Comparison of ENCODE assay signal across 8 cellular contexts in genomic region chr11:111871693-111872161, GRCh38. TPM values are rescaled to one million over a fixed set of nuclear protein-coding genes. Genes with fewer than 3 reads are reported as not detected.
DNase-seq lines count a peak whose midpoint lies in the region; TF ChIP-seq lines count a peak whose summit lies in the region.

No MANE protein-coding gene starts in this region.

- H3K4me3 ChIP-seq in HL-60 (replicated peaks; ENCODE audit: insufficient read depth, low read length) (peak overlapping the region; percentile 68), adrenal gland (peak overlapping the region; percentile 67 to 97 (median 93)), kidney epithelial cell (ENCODE audit: low read depth, low read length) (peak overlapping the region; percentile 62), testis (peak overlapping the region; percentile 94 to 97)

- H3K4me1 ChIP-seq in adrenal gland (replicated peaks in 1 of 2) (peaks cover 0 to 12% of the 10 kb centered on the region in 2 donors), testis (peaks cover 7% of the 10 kb centered on the region)

- TF ChIP-seq CTCF in HL-60 (IDR thresholded peaks at IDR 0.05; ENCODE audit: insufficient read depth, low read length), result no peak
- no peak for TF ChIP-seq CTCF in adrenal gland (IDR thresholded peaks at IDR 0.05)
- TF ChIP-seq CTCF in kidney epithelial cell (IDR thresholded peaks at IDR 0.05; ENCODE audit: insufficient read depth, low read length, poor library complexity, severe bottlenecking), result no peak
- no peak for TF ChIP-seq CTCF in testis (IDR thresholded peaks at IDR 0.05)

- no peaks in the 10 kb centered on the region for H3K9me3 ChIP-seq in adrenal gland (replicated peaks in 1 of 3)
- no peaks in the 10 kb centered on the region for H3K9me3 ChIP-seq in testis

- DNase-seq in AG08395 (ENCODE audit: low spot score), result peak; percentile 13
- no peak for DNase-seq in HL-60 (ENCODE audit: low read depth in 1 of 2, low spot score in 1 of 2)
- no peak for DNase-seq in adrenal gland
- no peak for DNase-seq in kidney epithelial cell (ENCODE audit: low read depth)
- no peak for DNase-seq in testis
- DNase-seq in stimulated activated CD4-positive, alpha-beta T cell treated with anti-CD3 and anti-CD28 coated beads, Interleukin-4, amount 100 ng/mL, for 4 hours, result no peak
- DNase-seq in stimulated activated CD4-positive, alpha-beta T cell treated with anti-CD3 and anti-CD28 coated beads, Interleukin-2, amount 100 ng/mL, for 48 hours, result no peak
- no peak for DNase-seq in EL

- intact Hi-C loops in adrenal gland (cut with DNase I), result loop anchor here (10.0 kb wide), 3 partner anchors 53 to 213 kb away; partner anchors contain the start of genes SDHD (in 1 of the 2) and TIMM8B (in 1 of the 2)
- intact Hi-C loops in testis (cut with DNase I; ENCODE audit: low total_unique reads), result no loop called here

- H3K27ac ChIP-seq in HL-60 (replicated peaks) (peak overlapping the region; percentile 68), adrenal gland (peak overlapping the region; percentile 74 to 98 (median 87)), testis (peak overlapping the region; percentile 90 to 92)

- WGBS in adrenal gland, 4 donors, result 38 to 46% (median 46%) methylated on average over 5 of the region's 5 CpGs
- 46 to 55% methylated on average over 5 of the region's 5 CpGs for WGBS in testis, 2 donors

- H3K36me3 ChIP-seq in adrenal gland (replicated peaks in 1 of 2), result peaks cover 0 to 4% of the 10 kb centered on the region in 2 donors
- no peaks in the 10 kb centered on the region for H3K36me3 ChIP-seq in kidney epithelial cell (ENCODE audit: control insufficient read depth, insufficient read depth, low read length)
- no peaks in the 10 kb centered on the region for H3K36me3 ChIP-seq in testis (ENCODE audit: low read depth, missing control alignments)

- TF ChIP-seq POLR2A in adrenal gland (IDR thresholded peaks at IDR 0.05) (no peak), testis (IDR thresholded peaks at IDR 0.05) (no peak)

- H3K27me3 ChIP-seq in HL-60 (ENCODE audit: insufficient read depth, poor library complexity, severe bottlenecking) (no peaks in the 10 kb centered on the region), adrenal gland (no peaks in the 10 kb centered on the region), kidney epithelial cell (ENCODE audit: control insufficient read depth, insufficient read depth, low read length) (no peaks in the 10 kb centered on the region), testis (no peaks in the 10 kb centered on the region)

RNA-seq across cellular contexts. Expression of gene ALG9, which starts 0.3 kb away (rescaled TPM):
- total RNA-seq in adrenal gland (10 to 100 TPM; 23.6 to 37.8 (median 29.8) TPM), kidney epithelial cell (33.8 and 43.7 TPM in 2 replicates), testis (10 to 100 TPM; 41.3 to 42.0 TPM)
- polyA plus RNA-seq in adrenal gland (10 to 100 TPM; 43.8 to 53.6 (median 50.6) TPM), testis (ENCODE audit: insufficient read depth, low read depth, low replicate concordance) (40.1 TPM)

RNA-seq across cellular contexts. Expression of gene FDXACB1, which starts 7.2 kb away (rescaled TPM):
- total RNA-seq in adrenal gland, result 1 to 10 TPM; 2.3 to 6.3 (median 3.6) TPM
- polyA plus RNA-seq in adrenal gland, result 1 to 10 TPM; 2.6 to 4.2 (median 3.5) TPM
- 2.7 and 3.7 TPM in 2 replicates for total RNA-seq in kidney epithelial cell
- 1 to 10 TPM; 7.4 to 7.8 TPM for total RNA-seq in testis
- 7.2 TPM for polyA plus RNA-seq in testis (ENCODE audit: insufficient read depth, low read depth, low replicate concordance)

RNA-seq across cellular contexts. Expression of gene CFAP68, which starts 7.6 kb away (rescaled TPM):
- total RNA-seq in adrenal gland (10 to 100 TPM; 26.6 to 60.7 (median 38.9) TPM), kidney epithelial cell (16.8 and 24.8 TPM in 2 replicates), testis (10 to 100 TPM; 62.7 to 68.5 TPM)
- polyA plus RNA-seq in adrenal gland (10 to 100 TPM; 46.5 to 80.4 (median 59.6) TPM), testis (ENCODE audit: insufficient read depth, low read depth, low replicate concordance) (103 TPM)

RNA-seq across cellular contexts. Expression of gene CRYAB, which starts 39.8 kb away (rescaled TPM):
- total RNA-seq in adrenal gland (10 to 100 TPM; 38.2 to 87.7 (median 56.3) TPM), kidney epithelial cell (23.9 and 43.5 TPM in 2 replicates), testis (10 to 100 TPM; 18.4 to 20.6 TPM)
- polyA plus RNA-seq in adrenal gland (100 to 1,000 TPM in 1 of 3 donors, 10 to 100 TPM in 2; 77.8 to 108 (median 99.0) TPM), testis (ENCODE audit: insufficient read depth, low read depth, low replicate concordance) (116 TPM)

RNA-seq across cellular contexts. Expression of gene HSPB2, which starts 40.8 kb away (rescaled TPM):
- 1 to 10 TPM in 4 of 8 donors, under 1 TPM in 2, not detected in 2; 0.60 to 2.3 (median 1.3) TPM for total RNA-seq in adrenal gland
- 1 to 10 TPM in 2 of 3 donors, under 1 TPM in 1; 0.51 to 6.1 (median 3.9) TPM for polyA plus RNA-seq in adrenal gland
- 0.21 and 0.62 TPM in 2 replicates for total RNA-seq in kidney epithelial cell
- not detected for total RNA-seq in testis
- polyA plus RNA-seq in testis (ENCODE audit: insufficient read depth, low read depth, low replicate concordance), result 6.0 TPM
